Comparison of ENCODE assay signal across 25 cellular contexts in genomic region chrX:2334237-2334636, GRCh38.
"Had no signal": no experiment of that assay in that cellular context is flagged by ENCODE, and none has a peak within 500 bp of the region (broad histone marks: within the 10 kb centered on the region; RNA-seq: fewer than 3 reads in every experiment).

No MANE protein-coding gene starts in this region.

- H3K9me3 ChIP-seq: ascending aorta, esophagus muscularis mucosa, mucosa of descending colon, right atrium auricular region, thyroid gland, upper lobe of left lung had no signal

- H3K36me3 ChIP-seq: ascending aorta, esophagus muscularis mucosa, right atrium auricular region, thyroid gland, upper lobe of left lung, WERI-Rb-1 had no signal

- H3K27ac ChIP-seq: ascending aorta, esophagus muscularis mucosa, left ventricle myocardium inferior, right atrium auricular region, stomach, thyroid gland, upper lobe of left lung, WERI-Rb-1 had no signal

- FAIRE-seq: frontal cortex had no signal

- H3K27me3 ChIP-seq: ascending aorta, esophagus muscularis mucosa, right atrium auricular region, stomach, thyroid gland, upper lobe of left lung had no signal

- H3K4me3 ChIP-seq: ascending aorta, esophagus muscularis mucosa, left ventricle myocardium inferior, lung, mucosa of descending colon, right atrium auricular region, stomach, thyroid gland, upper lobe of left lung had no signal

- DNase-seq: activated CD4-positive, alpha-beta T cell treated with anti-CD3 and anti-CD28 coated beads for 48 hours; activated CD4-positive, alpha-beta T cell treated with anti-CD3 and anti-CD28 coated beads, Interleukin-2, amount 50 U/mL, for 48 hours; activated CD8-positive, alpha-beta memory T cell treated with anti-CD3 and anti-CD28 coated beads for 24 hours; activated effector memory CD4-positive, alpha-beta T cell treated with Interleukin-2 at 50 U/mL for 16 hours; activated naive CD4-positive, alpha-beta T cell treated with Interleukin-2 at 50 U/mL for 16 hours; endodermal cell; islet precursor cell; left ventricle myocardium inferior; mesendoderm; mucosa of descending colon; stimulated activated CD4-positive, alpha-beta T cell treated with anti-CD3 and anti-CD28 coated beads, Interleukin-15, amount 100 ng/mL, for 24 hours; stimulated activated CD4-positive, alpha-beta T cell treated with anti-CD3 and anti-CD28 coated beads, Interleukin-2, amount 100 ng/mL, for 24 hours; stimulated activated naive B cell treated with anti-CD40 and anti-IgM and Interleukin-4, amounts not matched to agents 10 μg/mL and 1 μg/mL and 100 μg/mL, for 72 hours; stomach; T1000; thyroid gland; upper lobe of left lung; WERI-Rb-1 had no signal

- ATAC-seq: activated CD4-positive, CD25-positive, alpha-beta regulatory T cell treated with anti-CD3 and anti-CD28 coated beads, Interleukin-2, amount 50 U/mL, for 24 hours; mucosa of descending colon; natural killer cell treated with Interleukin-12 subunit alpha and Interleukin-12 subunit beta and Interleukin-15 and Interleukin-18, amount 100 ng/mL, for 72 hours; stimulated activated naive B cell treated with anti-CD40 and anti-IgM and Interleukin-4, amounts not matched to agents 10 μg/mL and 1 μg/mL and 100 μg/mL, for 72 hours had no signal

- H3K4me1 ChIP-seq: ascending aorta, esophagus muscularis mucosa, right atrium auricular region, stomach, thyroid gland, upper lobe of left lung had no signal
